Comparison of ENCODE assay signal across 1 cellular context in genomic region chr14:36524874-36525745, GRCh38.
A peak's percentile ranks its signal among the peaks of the same experiment; 100 is the strongest.
TF ChIP-seq lines count a peak whose summit lies in the region.

No MANE protein-coding gene starts in this region.

TF ChIP-seq in K562, 482 proteins besides CTCF, POLR2A, EP300 and RAD21:
- TF ChIP-seq SMC3 (conservative IDR thresholded peaks at IDR 0.05; ENCODE audit: insufficient read depth, low read depth, low read length) (0 out of 2 replicates have a peak, but pooled peaks have one; percentile 23), PRDM10 (IDR thresholded peaks at IDR 0.05; ENCODE audit: partially characterized antibody) (no peak)
